1 cellular context compared by ENCODE assay signal in the genomic region with DNA sequence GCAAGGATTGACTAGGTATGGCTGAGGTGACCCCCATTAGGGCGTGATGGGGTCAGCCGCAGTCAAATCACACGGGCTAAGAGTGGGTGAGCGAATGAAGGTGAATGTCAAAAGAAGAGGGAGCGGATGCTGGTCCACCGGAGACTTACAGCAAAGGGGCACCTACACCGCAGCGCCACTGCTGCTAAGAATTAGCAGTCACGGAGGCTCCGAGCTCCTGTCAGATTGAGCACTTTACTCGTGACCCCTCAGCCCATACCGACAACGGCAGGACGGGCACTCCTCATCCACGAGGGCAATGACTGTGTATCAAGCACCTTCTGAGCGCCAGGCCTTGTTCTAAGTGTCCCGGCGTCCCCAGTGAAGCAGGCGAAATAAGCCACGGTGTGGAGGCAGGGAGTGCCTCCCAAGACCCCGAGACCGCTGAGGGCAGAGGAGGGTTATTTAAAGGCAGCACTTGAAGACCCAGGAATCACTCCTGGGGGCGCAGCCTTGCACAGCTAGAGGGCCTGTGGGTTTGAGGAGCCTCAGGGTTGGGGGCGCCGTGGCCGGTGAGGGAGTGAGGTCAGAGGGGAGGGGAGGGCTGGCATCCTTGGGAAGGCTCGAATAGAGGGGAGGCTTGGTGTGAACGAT.
TF ChIP-seq lines count a peak whose summit lies in the region.

No MANE protein-coding gene starts in this region.

TF ChIP-seq in H1, 55 proteins besides CTCF, POLR2A, EP300 and RAD21:
- TF ChIP-seq SAP30 (IDR thresholded peaks at IDR 0.05; ENCODE audit: insufficient read depth, insufficient replicate concordance, low read length) (no peak), SRF (IDR thresholded peaks at IDR 0.05; ENCODE audit: low read depth, low read length) (no peak), TBP (IDR thresholded peaks at IDR 0.05; ENCODE audit: low read depth, low read length) (peak; percentile 12; the same call in 1 of the 2 replicates)
